In genomic region chr2:72864500-72864899, GRCh38 we compare ENCODE assay signal across 9 cellular contexts. TPM values are rescaled to one million over a fixed set of nuclear protein-coding genes. Genes with fewer than 3 reads are reported as not detected.
A peak's percentile ranks its signal among the peaks of the same experiment; 100 is the strongest.
DNase-seq lines count a peak whose midpoint lies in the region; ATAC-seq lines count a peak whose summit lies in the region.
"Had no signal": no experiment of that assay in that cellular context is flagged by ENCODE, and none has a peak within 500 bp of the region (broad histone marks: within the 10 kb centered on the region; RNA-seq: fewer than 3 reads in every experiment).

No MANE protein-coding gene starts in this region.

- H3K36me3 Mint-ChIP-seq in activated T-helper 17 cell treated with anti-CD3 and anti-CD28 coated beads, Interleukin-2, amount 50 U/mL, for 72 hours (ENCODE audit: low read depth): no peaks in the 10 kb centered on the region

- no peaks in the 10 kb centered on the region for H3K9me3 Mint-ChIP-seq in activated T-helper 17 cell treated with anti-CD3 and anti-CD28 coated beads, Interleukin-2, amount 50 U/mL, for 72 hours

- peaks cover 24% of the 10 kb centered on the region for H3K27me3 Mint-ChIP-seq in activated T-helper 17 cell treated with anti-CD3 and anti-CD28 coated beads, Interleukin-2, amount 50 U/mL, for 72 hours

- H3K4me3 Mint-ChIP-seq in activated T-helper 17 cell treated with anti-CD3 and anti-CD28 coated beads, Interleukin-2, amount 50 U/mL, for 72 hours: no peak overlapping the region

- ATAC-seq in HG02870 (IDR thresholded peaks at IDR 0.05; ENCODE audit: unreplicated experiment): peak; percentile 80
- peak; percentile 86 for ATAC-seq in activated T-helper 17 cell treated with anti-CD3 and anti-CD28 coated beads, Interleukin-2, amount 50 U/mL, for 72 hours (replicated peaks)
- ATAC-seq in GM19324 (IDR thresholded peaks at IDR 0.05; ENCODE audit: low FRiP score, unreplicated experiment): no peak
- no peak for ATAC-seq in HG03025 (IDR thresholded peaks at IDR 0.05; ENCODE audit: low FRiP score, unreplicated experiment)

- H3K4me1 Mint-ChIP-seq in activated T-helper 17 cell treated with anti-CD3 and anti-CD28 coated beads, Interleukin-2, amount 50 U/mL, for 72 hours: peaks cover 7% of the 10 kb centered on the region

- DNase-seq in activated T-cell treated with anti-CD3 and anti-CD28 coated beads for 24 hours (ENCODE audit: low read depth) (peak; percentile 10), activated T-cell treated with anti-CD3 and anti-CD28 coated beads for 4 hours (no peak), NCI-H1105 treated with DMSO at 0.1 percent for 48 hours (lab: John Stamatoyannopoulos, UW) (no peak)
- DNase-seq in stimulated activated CD4-positive, alpha-beta T cell treated with anti-CD3 and anti-CD28 coated beads, Interleukin-4, amount 100 ng/mL, for 1 hour: peak; percentile 21
- DNase-seq: NCI-H345 had no signal

- peak overlapping the region; percentile 50 for H3K27ac Mint-ChIP-seq in activated T-helper 17 cell treated with anti-CD3 and anti-CD28 coated beads, Interleukin-2, amount 50 U/mL, for 72 hours

RNA-seq across cellular contexts. Expression of gene SPR, which starts 22.7 kb away (rescaled TPM):
- 10 to 100 TPM in 1 of 2 donors, 1 to 10 TPM in 1; 5.2 to 12.9 TPM for total RNA-seq in activated T-helper 17 cell treated with anti-CD3 and anti-CD28 coated beads, Interleukin-2, amount 50 U/mL, for 72 hours

RNA-seq across cellular contexts. Expression of gene EXOC6B, which starts 38.7 kb away (rescaled TPM):
- total RNA-seq in activated T-helper 17 cell treated with anti-CD3 and anti-CD28 coated beads, Interleukin-2, amount 50 U/mL, for 72 hours: 10 to 100 TPM; 12.1 to 12.8 TPM

RNA-seq across cellular contexts. Expression of gene EMX1, which starts 52.8 kb away (rescaled TPM):
- not detected for total RNA-seq in activated T-helper 17 cell treated with anti-CD3 and anti-CD28 coated beads, Interleukin-2, amount 50 U/mL, for 72 hours

Comparison
In these comparisons a context has a peak if more than half of its experiments do, and no peak if none do; other contexts are left out.
1. DNase-seq: peak in activated T-cell treated with anti-CD3 and anti-CD28 coated beads for 24 hours (single experiment) and stimulated activated CD4-positive, alpha-beta T cell treated with anti-CD3 and anti-CD28 coated beads, Interleukin-4, amount 100 ng/mL, for 1 hour (single experiment); none in activated T-cell treated with anti-CD3 and anti-CD28 coated beads for 4 hours (single experiment) and NCI-H1105 treated with DMSO at 0.1 percent for 48 hours (single experiment).
2. ATAC-seq: peak in HG02870 (single experiment) and activated T-helper 17 cell treated with anti-CD3 and anti-CD28 coated beads, Interleukin-2, amount 50 U/mL, for 72 hours (single experiment); none in GM19324 (single experiment) and HG03025 (single experiment).